Comparison of ENCODE assay signal across 1 cellular context in the genomic region with DNA sequence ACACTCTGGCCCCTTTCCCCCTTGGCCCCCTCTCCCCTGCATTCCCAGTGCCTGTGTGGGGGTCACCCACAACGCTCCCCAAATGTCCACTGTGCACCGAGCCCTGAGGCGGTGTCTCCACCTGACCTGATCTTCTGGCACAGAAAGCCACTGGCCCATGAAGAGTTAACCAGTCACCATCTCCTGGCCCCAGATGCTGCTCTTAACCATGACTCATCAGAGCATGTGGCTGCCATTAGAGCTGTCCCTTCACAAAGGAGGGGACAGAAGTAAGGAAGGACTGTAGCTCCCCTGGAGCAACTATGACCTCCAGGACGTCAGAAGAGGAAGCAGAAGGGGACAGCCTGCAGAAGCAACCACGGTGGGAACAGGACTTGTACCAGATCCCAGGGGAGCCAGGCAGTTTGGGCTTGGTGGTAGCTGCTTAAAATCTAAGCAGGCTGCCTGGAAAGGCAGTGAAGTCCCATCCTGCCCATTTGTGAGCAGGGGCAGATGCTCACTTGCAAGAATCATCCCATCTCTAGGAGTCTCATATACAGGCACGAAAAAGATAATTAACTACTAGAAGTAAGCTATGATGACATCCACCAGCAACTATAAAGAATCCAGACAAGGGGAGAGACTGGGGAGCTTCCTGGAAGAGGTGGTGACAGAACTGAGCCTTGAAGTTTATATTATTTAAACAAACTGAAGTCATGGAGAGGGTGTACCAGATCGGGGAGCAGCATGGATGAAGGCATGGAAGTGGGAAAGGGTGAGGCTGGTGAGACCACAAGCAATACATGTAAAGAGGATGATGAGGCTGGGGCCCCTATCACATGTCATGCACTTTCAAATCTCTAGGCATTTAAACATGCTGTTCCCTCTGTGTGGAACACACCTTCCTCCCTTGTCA.
TF ChIP-seq lines count a peak whose summit lies in the region.

No MANE protein-coding gene starts in this region.

TF ChIP-seq in HEK293, 187 proteins besides CTCF, POLR2A, EP300 and RAD21 (continued from another document and continues in another):
- TF ChIP-seq, protein P1, sequence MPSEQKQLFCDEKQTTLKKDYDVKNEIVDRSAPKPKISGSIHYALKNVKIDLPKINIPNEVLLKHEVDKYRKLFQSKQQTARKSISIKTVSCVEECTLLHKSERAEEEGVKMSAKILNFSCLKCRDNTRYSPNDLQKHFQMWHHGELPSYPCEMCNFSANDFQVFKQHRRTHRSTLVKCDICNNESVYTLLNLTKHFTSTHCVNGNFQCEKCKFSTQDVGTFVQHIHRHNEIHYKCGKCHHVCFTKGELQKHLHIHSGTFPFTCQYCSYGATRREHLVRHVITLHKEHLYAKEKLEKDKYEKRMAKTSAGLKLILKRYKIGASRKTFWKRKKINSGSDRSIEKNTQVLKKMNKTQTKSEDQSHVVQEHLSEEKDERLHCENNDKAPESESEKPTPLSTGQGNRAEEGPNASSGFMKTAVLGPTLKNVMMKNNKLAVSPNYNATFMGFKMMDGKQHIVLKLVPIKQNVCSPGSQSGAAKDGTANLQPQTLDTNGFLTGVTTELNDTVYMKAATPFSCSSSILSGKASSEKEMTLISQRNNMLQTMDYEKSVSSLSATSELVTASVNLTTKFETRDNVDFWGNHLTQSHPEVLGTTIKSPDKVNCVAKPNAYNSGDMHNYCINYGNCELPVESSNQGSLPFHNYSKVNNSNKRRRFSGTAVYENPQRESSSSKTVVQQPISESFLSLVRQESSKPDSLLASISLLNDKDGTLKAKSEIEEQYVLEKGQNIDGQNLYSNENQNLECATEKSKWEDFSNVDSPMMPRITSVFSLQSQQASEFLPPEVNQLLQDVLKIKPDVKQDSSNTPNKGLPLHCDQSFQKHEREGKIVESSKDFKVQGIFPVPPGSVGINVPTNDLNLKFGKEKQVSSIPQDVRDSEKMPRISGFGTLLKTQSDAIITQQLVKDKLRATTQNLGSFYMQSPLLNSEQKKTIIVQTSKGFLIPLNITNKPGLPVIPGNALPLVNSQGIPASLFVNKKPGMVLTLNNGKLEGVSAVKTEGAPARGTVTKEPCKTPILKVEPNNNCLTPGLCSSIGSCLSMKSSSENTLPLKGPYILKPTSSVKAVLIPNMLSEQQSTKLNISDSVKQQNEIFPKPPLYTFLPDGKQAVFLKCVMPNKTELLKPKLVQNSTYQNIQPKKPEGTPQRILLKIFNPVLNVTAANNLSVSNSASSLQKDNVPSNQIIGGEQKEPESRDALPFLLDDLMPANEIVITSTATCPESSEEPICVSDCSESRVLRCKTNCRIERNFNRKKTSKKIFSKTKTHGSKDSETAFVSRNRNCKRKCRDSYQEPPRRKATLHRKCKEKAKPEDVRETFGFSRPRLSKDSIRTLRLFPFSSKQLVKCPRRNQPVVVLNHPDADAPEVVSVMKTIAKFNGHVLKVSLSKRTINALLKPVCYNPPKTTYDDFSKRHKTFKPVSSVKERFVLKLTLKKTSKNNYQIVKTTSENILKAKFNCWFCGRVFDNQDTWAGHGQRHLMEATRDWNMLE (tag by site-specific recombination; conservative IDR thresholded peaks at IDR 0.05; ENCODE audit: low read depth), result 0 out of 2 replicates have a peak, but pooled peaks have one; percentile 17
- TF ChIP-seq KLF10 (tag by site-specific recombination; IDR thresholded peaks at IDR 0.05) (peak; percentile 19; the same call in 1 of the 2 replicates), ZFHX2 (tag by site-specific recombination; conservative IDR thresholded peaks at IDR 0.05) (no peak), GLIS2 (tag by site-specific recombination; IDR thresholded peaks at IDR 0.05) (peak; percentile 33; the same call in 1 of the 2 replicates), AEBP2 (tag by site-specific recombination; IDR thresholded peaks at IDR 0.05; ENCODE audit: borderline replicate concordance) (no peak), ZNF157 (tag by site-specific recombination; IDR thresholded peaks at IDR 0.05) (no peak), ZNF555 (tag by site-specific recombination; conservative IDR thresholded peaks at IDR 0.05) (no peak), OSR2 (tag by site-specific recombination; IDR thresholded peaks at IDR 0.05) (peak; percentile 25; the same call in 1 of the 2 replicates), FEZF1 (tag by site-specific recombination; IDR thresholded peaks at IDR 0.05) (peak; percentile 43), ZNF645 (tag by site-specific recombination; IDR thresholded peaks at IDR 0.05) (no peak), HOXA7 (CRISPR knock-in tag; IDR thresholded peaks at IDR 0.05; ENCODE audit: borderline replicate concordance) (no peak), ZNF184 (tag by site-specific recombination; IDR thresholded peaks at IDR 0.05) (no peak), ZNF513 (tag by site-specific recombination; IDR thresholded peaks at IDR 0.05) (peak; percentile 54), ZBTB1 (tag by site-specific recombination; IDR thresholded peaks at IDR 0.05) (no peak), GLIS1 (tag by site-specific recombination; IDR thresholded peaks at IDR 0.05) (peak; percentile 86), ZSCAN16 (tag by site-specific recombination; IDR thresholded peaks at IDR 0.05) (no peak), GLI2 (tag by site-specific recombination; IDR thresholded peaks at IDR 0.05; ENCODE audit: borderline replicate concordance, low read depth) (no peak), ZBTB8A (tag by site-specific recombination; IDR thresholded peaks at IDR 0.05) (0 out of 2 replicates have a peak, but pooled peaks have one; percentile 6), ZNF629 (tag by site-specific recombination; IDR thresholded peaks at IDR 0.05) (peak; percentile 46; the same call in 1 of the 2 replicates), KLF8 (tag by site-specific recombination; IDR thresholded peaks at IDR 0.05) (0 out of 2 replicates have a peak, but pooled peaks have one; percentile 14), SETDB1 (IDR thresholded peaks at IDR 0.05; ENCODE audit: insufficient read length, low read length) (no peak), EGR2 (tag by site-specific recombination; IDR thresholded peaks at IDR 0.05; ENCODE audit: low read depth) (no peak), ZNF776 (tag by site-specific recombination; IDR thresholded peaks at IDR 0.05; ENCODE audit: borderline replicate concordance) (no peak), ZNF221 (tag by site-specific recombination; IDR thresholded peaks at IDR 0.05; ENCODE audit: borderline replicate concordance) (no peak), ZNF658 (tag by site-specific recombination; IDR thresholded peaks at IDR 0.05) (no peak), ZNF335 (tag by site-specific recombination; conservative IDR thresholded peaks at IDR 0.05) (peak; percentile 74), ZNF37A (tag by site-specific recombination; IDR thresholded peaks at IDR 0.05) (no peak), ZNF10 (tag by site-specific recombination; IDR thresholded peaks at IDR 0.05) (0 out of 2 replicates have a peak, but pooled peaks have one; percentile 9), ZXDB (tag by site-specific recombination; IDR thresholded peaks at IDR 0.05) (0 out of 2 replicates have a peak, but pooled peaks have one; percentile 29)
- TF ChIP-seq, protein P2, sequence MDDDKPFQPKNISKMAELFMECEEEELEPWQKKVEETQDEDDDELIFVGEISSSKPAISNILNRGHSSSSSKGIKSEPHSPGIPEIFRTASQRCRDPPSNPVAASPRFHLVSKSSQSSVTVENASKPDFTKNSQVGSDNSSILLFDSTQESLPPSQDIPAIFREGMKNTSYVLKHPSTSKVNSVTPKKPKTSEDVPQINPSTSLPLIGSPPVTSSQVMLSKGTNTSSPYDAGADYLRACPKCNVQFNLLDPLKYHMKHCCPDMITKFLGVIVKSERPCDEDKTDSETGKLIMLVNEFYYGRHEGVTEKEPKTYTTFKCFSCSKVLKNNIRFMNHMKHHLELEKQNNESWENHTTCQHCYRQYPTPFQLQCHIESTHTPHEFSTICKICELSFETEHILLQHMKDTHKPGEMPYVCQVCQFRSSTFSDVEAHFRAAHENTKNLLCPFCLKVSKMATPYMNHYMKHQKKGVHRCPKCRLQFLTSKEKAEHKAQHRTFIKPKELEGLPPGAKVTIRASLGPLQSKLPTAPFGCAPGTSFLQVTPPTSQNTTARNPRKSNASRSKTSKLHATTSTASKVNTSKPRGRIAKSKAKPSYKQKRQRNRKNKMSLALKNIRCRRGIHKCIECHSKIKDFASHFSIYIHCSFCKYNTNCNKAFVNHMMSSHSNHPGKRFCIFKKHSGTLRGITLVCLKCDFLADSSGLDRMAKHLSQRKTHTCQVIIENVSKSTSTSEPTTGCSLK (tag by site-specific recombination; IDR thresholded peaks at IDR 0.05), result no peak
- TF ChIP-seq, protein P3, sequence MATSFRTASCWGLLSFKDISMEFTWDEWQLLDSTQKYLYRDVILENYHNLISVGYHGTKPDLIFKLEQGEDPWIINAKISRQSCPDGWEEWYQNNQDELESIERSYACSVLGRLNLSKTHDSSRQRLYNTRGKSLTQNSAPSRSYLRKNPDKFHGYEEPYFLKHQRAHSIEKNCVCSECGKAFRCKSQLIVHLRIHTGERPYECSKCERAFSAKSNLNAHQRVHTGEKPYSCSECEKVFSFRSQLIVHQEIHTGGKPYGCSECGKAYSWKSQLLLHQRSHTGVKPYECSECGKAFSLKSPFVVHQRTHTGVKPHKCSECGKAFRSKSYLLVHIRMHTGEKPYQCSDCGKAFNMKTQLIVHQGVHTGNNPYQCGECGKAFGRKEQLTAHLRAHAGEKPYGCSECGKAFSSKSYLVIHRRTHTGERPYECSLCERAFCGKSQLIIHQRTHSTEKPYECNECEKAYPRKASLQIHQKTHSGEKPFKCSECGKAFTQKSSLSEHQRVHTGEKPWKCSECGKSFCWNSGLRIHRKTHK (tag by site-specific recombination; IDR thresholded peaks at IDR 0.05), result no peak
- TF ChIP-seq, protein P4, sequence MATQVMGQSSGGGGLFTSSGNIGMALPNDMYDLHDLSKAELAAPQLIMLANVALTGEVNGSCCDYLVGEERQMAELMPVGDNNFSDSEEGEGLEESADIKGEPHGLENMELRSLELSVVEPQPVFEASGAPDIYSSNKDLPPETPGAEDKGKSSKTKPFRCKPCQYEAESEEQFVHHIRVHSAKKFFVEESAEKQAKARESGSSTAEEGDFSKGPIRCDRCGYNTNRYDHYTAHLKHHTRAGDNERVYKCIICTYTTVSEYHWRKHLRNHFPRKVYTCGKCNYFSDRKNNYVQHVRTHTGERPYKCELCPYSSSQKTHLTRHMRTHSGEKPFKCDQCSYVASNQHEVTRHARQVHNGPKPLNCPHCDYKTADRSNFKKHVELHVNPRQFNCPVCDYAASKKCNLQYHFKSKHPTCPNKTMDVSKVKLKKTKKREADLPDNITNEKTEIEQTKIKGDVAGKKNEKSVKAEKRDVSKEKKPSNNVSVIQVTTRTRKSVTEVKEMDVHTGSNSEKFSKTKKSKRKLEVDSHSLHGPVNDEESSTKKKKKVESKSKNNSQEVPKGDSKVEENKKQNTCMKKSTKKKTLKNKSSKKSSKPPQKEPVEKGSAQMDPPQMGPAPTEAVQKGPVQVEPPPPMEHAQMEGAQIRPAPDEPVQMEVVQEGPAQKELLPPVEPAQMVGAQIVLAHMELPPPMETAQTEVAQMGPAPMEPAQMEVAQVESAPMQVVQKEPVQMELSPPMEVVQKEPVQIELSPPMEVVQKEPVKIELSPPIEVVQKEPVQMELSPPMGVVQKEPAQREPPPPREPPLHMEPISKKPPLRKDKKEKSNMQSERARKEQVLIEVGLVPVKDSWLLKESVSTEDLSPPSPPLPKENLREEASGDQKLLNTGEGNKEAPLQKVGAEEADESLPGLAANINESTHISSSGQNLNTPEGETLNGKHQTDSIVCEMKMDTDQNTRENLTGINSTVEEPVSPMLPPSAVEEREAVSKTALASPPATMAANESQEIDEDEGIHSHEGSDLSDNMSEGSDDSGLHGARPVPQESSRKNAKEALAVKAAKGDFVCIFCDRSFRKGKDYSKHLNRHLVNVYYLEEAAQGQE (tag by site-specific recombination; IDR thresholded peaks at IDR 0.05), result peak; percentile 52
- TF ChIP-seq, protein P5, sequence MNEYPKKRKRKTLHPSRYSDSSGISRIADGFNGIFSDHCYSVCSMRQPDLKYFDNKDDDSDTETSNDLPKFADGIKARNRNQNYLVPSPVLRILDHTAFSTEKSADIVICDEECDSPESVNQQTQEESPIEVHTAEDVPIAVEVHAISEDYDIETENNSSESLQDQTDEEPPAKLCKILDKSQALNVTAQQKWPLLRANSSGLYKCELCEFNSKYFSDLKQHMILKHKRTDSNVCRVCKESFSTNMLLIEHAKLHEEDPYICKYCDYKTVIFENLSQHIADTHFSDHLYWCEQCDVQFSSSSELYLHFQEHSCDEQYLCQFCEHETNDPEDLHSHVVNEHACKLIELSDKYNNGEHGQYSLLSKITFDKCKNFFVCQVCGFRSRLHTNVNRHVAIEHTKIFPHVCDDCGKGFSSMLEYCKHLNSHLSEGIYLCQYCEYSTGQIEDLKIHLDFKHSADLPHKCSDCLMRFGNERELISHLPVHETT (tag by site-specific recombination; IDR thresholded peaks at IDR 0.05), result 0 out of 2 replicates have a peak, but pooled peaks have one; percentile 17
- TF ChIP-seq, protein P6, sequence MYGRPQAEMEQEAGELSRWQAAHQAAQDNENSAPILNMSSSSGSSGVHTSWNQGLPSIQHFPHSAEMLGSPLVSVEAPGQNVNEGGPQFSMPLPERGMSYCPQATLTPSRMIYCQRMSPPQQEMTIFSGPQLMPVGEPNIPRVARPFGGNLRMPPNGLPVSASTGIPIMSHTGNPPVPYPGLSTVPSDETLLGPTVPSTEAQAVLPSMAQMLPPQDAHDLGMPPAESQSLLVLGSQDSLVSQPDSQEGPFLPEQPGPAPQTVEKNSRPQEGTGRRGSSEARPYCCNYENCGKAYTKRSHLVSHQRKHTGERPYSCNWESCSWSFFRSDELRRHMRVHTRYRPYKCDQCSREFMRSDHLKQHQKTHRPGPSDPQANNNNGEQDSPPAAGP (tag by site-specific recombination; IDR thresholded peaks at IDR 0.05), result peak; percentile 60
